Comparison of ENCODE assay signal across 13 cellular contexts in genomic region chr6:25012657-25013056, GRCh38.
DNase-seq lines count a peak whose midpoint lies in the region; ATAC-seq, FAIRE-seq and TF ChIP-seq lines count a peak whose summit lies in the region.
"Had no signal": no experiment of that assay in that cellular context is flagged by ENCODE, and none has a peak within 500 bp of the region (broad histone marks: within the 10 kb centered on the region; RNA-seq: fewer than 3 reads in every experiment).

No MANE protein-coding gene starts in this region.

- H3K27me3 Mint-ChIP-seq in stimulated activated memory B cell treated with anti-CD40 and anti-IgM and Interleukin-4, amounts not matched to agents 10 μg/mL and 1 μg/mL and 100 μg/mL, for 72 hours, result no peaks in the 10 kb centered on the region
- H3K27me3 Mint-ChIP-seq in WTC11 (ENCODE audit: low read depth), result no peaks in the 10 kb centered on the region

- POLR2A ChIA-PET in H1 (lab: Charles Lee; ENCODE audit: partially characterized antibody), result interaction anchor here (2.1 kb wide), 1 partner anchor 157 kb away, joined by 6 read pairs; no protein-coding TSS in a partner anchor
- POLR2A ChIA-PET in WTC11 (lab: Charles Lee), result no interaction called here

- no peak overlapping the region for H4K91ac ChIP-seq in H1 (replicated peaks; ENCODE audit: insufficient read length, low read length)

- no peaks in the 10 kb centered on the region for H4K20me1 ChIP-seq in H1 (replicated peaks in 1 of 2; ENCODE audit: control insufficient read depth in 1 of 2, insufficient read depth in 2 of 2, low read length in 2 of 2)

- no peak for FAIRE-seq in H1 (lab: Jason Lieb, UNC)
- FAIRE-seq: kidney had no signal

- H3K27me3 ChIP-seq in H1 (replicated peaks in 1 of 4; ENCODE audit: control insufficient read depth in 3 of 4, extremely low read depth in 1 of 4, insufficient read depth in 3 of 4, low read length in 3 of 4), result no peaks in the 10 kb centered on the region
- H3K27me3 ChIP-seq: ascending aorta had no signal

- H4K5ac ChIP-seq in H1 (ENCODE audit: insufficient read length, low read depth, low read length), result no peak overlapping the region

- no peaks in the 10 kb centered on the region for H3K79me1 ChIP-seq in H1 (ENCODE audit: low read depth, low read length)

- no peaks in the 10 kb centered on the region for H3K23me2 ChIP-seq in H1 (ENCODE audit: low read depth, low read length)

- H3K9ac ChIP-seq in H1 (replicated peaks in 1 of 4; ENCODE audit: extremely low read depth in 1 of 4, low read depth in 3 of 4, low read length in 3 of 4), result no peak overlapping the region

- no peak overlapping the region for H2BK120ac ChIP-seq in H1 (replicated peaks; ENCODE audit: low read depth, low read length)

- CTCF ChIA-PET in H1 (lab: Charles Lee; ENCODE audit: partially characterized antibody) (interaction anchor here (0.6 to 4.6 kb wide), 21 partner anchors 10 to 561 kb away, joined by 3 to 28 read pairs (median 4); partner anchors contain the start of gene RIPOR2), WTC11 (lab: Charles Lee) (interaction anchor here (0.7 to 8.2 kb wide), 6 partner anchors 22 to 192 kb away, joined by 3 to 156 read pairs (median 8); no protein-coding TSS in a partner anchor)

- H3K36me3 Mint-ChIP-seq in stimulated activated memory B cell treated with anti-CD40 and anti-IgM and Interleukin-4, amounts not matched to agents 10 μg/mL and 1 μg/mL and 100 μg/mL, for 72 hours, result no peaks in the 10 kb centered on the region
- H3K36me3 Mint-ChIP-seq in WTC11, result no peaks in the 10 kb centered on the region

- H3K4me3 ChIP-seq in H1 (ENCODE audit: extremely low read depth in 1 of 4, insufficient read depth in 2 of 4, low read depth in 3 of 4, low read length in 4 of 4), result no peak overlapping the region
- H3K4me3 ChIP-seq: ascending aorta had no signal

- H2BK20ac ChIP-seq in H1 (ENCODE audit: low read length), result no peak overlapping the region

- H3K4ac ChIP-seq in H1 (replicated peaks; ENCODE audit: insufficient read length, low read depth, low read length), result no peak overlapping the region

- no peak for TF ChIP-seq RAD21 in H1 (IDR thresholded peaks at IDR 0.05 in 1 of 2, conservative IDR thresholded peaks at IDR 0.05 in 1 of 2; ENCODE audit: low read depth in 2 of 2, low read length in 2 of 2)

- peaks cover 0 to 9% (median 0%) of the 10 kb centered on the region in 4 experiments; a peak in 4 of 7 replicates for H3K4me1 ChIP-seq in H1 (replicated peaks in 1 of 4; ENCODE audit: control insufficient read depth in 3 of 4, insufficient read depth in 4 of 4, low read length in 3 of 4)

- intact Hi-C loops in posterior cingulate gyrus (cut with DNase I), result no loop called here

- H2AK5ac ChIP-seq in H1 (ENCODE audit: low read depth, low read length), result no peak overlapping the region

- H2BK12ac ChIP-seq in H1 (ENCODE audit: low read depth, low read length), result no peak overlapping the region

- TF ChIP-seq EP300 in H1 (IDR thresholded peaks at IDR 0.05; ENCODE audit: borderline replicate concordance in 1 of 2, low read depth in 2 of 2, low read length in 2 of 2), result no peak

- TF ChIP-seq POLR2A in H1 (IDR thresholded peaks at IDR 0.05; ENCODE audit: control extremely low read depth in 1 of 2, low read depth in 2 of 2, low read length in 2 of 2), result no peak

- no peak overlapping the region for H2BK15ac ChIP-seq in H1 (ENCODE audit: low read length)

- no peak for TF ChIP-seq CTCF in H1 (IDR thresholded peaks at IDR 0.05; ENCODE audit: control extremely low read depth in 1 of 3, insufficient read depth in 1 of 3, low read depth in 1 of 3, low read length in 3 of 3)
- no peak for TF ChIP-seq CTCF in WTC11 (IDR thresholded peaks at IDR 0.05)

- H3K36me3 ChIP-seq in H1 (ENCODE audit: control insufficient read depth in 2 of 4, insufficient read depth in 4 of 4, low read length in 3 of 4), result no peaks in the 10 kb centered on the region
- H3K36me3 ChIP-seq: ascending aorta had no signal

- H3K9me3 Mint-ChIP-seq in stimulated activated memory B cell treated with anti-CD40 and anti-IgM and Interleukin-4, amounts not matched to agents 10 μg/mL and 1 μg/mL and 100 μg/mL, for 72 hours, result no peaks in the 10 kb centered on the region
- no peaks in the 10 kb centered on the region for H3K9me3 Mint-ChIP-seq in WTC11

- no peak overlapping the region for H3K27ac ChIP-seq in H1 (ENCODE audit: low read depth, low read length)
- H3K27ac ChIP-seq: ascending aorta had no signal

- DNase-seq in NK-92 treated with Interleukin-12 subunit alpha and Interleukin-12 subunit beta, amount 100 ng/mL, for 24 hours (lab: John Stamatoyannopoulos, UW), result peak; percentile 38
- DNase-seq in NK-92 (lab: John Stamatoyannopoulos, UW; ENCODE audit: unreplicated experiment), result no peak
- DNase-seq in NCI-H226, result peak; percentile 80
- no peak for DNase-seq in H1 (ENCODE audit: low read depth in 1 of 2, low spot score in 2 of 2)
- no peak for DNase-seq in Kasumi-1 (lab: John Stamatoyannopoulos, UW)
- no peak for DNase-seq in posterior cingulate gyrus
- DNase-seq in WTC11 (ENCODE audit: low spot score), result no peak
- DNase-seq: 8988T, kidney, NCI-H524 treated with DMSO at 0.1 percent for 48 hours had no signal

- no peak for ATAC-seq in stimulated activated memory B cell treated with anti-CD40 and anti-IgM and Interleukin-4, amounts not matched to agents 10 μg/mL and 1 μg/mL and 100 μg/mL, for 72 hours
- no peak for ATAC-seq in WTC11
- ATAC-seq: esophagus mucosa had no signal

- no peak overlapping the region for H2BK5ac ChIP-seq in H1 (ENCODE audit: low read depth, low read length)

- no peak overlapping the region for H3K23ac ChIP-seq in H1 (ENCODE audit: insufficient read length)

- no peaks in the 10 kb centered on the region for H3K9me3 ChIP-seq in H1 (ENCODE audit: insufficient read depth in 2 of 2, low read depth in 1 of 2, low read length in 1 of 2)
- H3K9me3 ChIP-seq: ascending aorta had no signal

- no peak overlapping the region for H4K8ac ChIP-seq in H1 (ENCODE audit: extremely low read depth, insufficient read depth, low read length)

- no peak overlapping the region for H3K4me3 Mint-ChIP-seq in stimulated activated memory B cell treated with anti-CD40 and anti-IgM and Interleukin-4, amounts not matched to agents 10 μg/mL and 1 μg/mL and 100 μg/mL, for 72 hours
- no peak overlapping the region for H3K4me3 Mint-ChIP-seq in WTC11

- H3K4me1 Mint-ChIP-seq in stimulated activated memory B cell treated with anti-CD40 and anti-IgM and Interleukin-4, amounts not matched to agents 10 μg/mL and 1 μg/mL and 100 μg/mL, for 72 hours, result peaks cover 77% of the 10 kb centered on the region
- H3K4me1 Mint-ChIP-seq in WTC11, result peaks cover 19% of the 10 kb centered on the region

- no peak overlapping the region for H3K56ac ChIP-seq in H1 (replicated peaks; ENCODE audit: insufficient read length, low read depth, low read length)

- peak overlapping the region; percentile 68 for H3K27ac Mint-ChIP-seq in stimulated activated memory B cell treated with anti-CD40 and anti-IgM and Interleukin-4, amounts not matched to agents 10 μg/mL and 1 μg/mL and 100 μg/mL, for 72 hours
- no peak overlapping the region for H3K27ac Mint-ChIP-seq in WTC11

- H3K4me2 ChIP-seq in H1 (ENCODE audit: insufficient read depth in 1 of 2, low read depth in 2 of 2, low read length in 2 of 2), result no peak overlapping the region

- H3K14ac ChIP-seq in H1 (ENCODE audit: insufficient read length), result no peak overlapping the region

- WGBS in H1 (ENCODE audit: extremely low coverage in 1 of 2, insufficient coverage in 1 of 2, insufficient read length in 1 of 2, insufficient replicate concordance in 2 of 2, low coverage in 1 of 2, low lambda C conversion rate in 2 of 2, missing lambda C conversion rate in 1 of 2), 2 experiments, result 95% methylated on average over 2 of the region's 2 CpGs; no CpG with 5 or more reads in 1 of the 2 experiments

- H2AFZ ChIP-seq in H1 (ENCODE audit: low read length), result no peak overlapping the region

- no peaks in the 10 kb centered on the region for H3K79me2 ChIP-seq in H1 (ENCODE audit: control insufficient read depth in 1 of 2, insufficient read depth in 2 of 2, low read length in 2 of 2)

- H3K18ac ChIP-seq in H1 (ENCODE audit: extremely low read depth, low read length), result no peak overlapping the region

TF ChIP-seq in H1, 55 proteins besides CTCF, POLR2A, EP300 and RAD21:
- TF ChIP-seq CEBPB (IDR thresholded peaks at IDR 0.05; ENCODE audit: low read depth, low read length) (peak; percentile 10; the same call in 1 of the 2 replicates), MAX (IDR thresholded peaks at IDR 0.05) (no peak)

TF ChIP-seq in WTC11, 78 proteins besides CTCF, POLR2A, EP300 and RAD21 (continues in another document):
- TF ChIP-seq, protein P1, sequence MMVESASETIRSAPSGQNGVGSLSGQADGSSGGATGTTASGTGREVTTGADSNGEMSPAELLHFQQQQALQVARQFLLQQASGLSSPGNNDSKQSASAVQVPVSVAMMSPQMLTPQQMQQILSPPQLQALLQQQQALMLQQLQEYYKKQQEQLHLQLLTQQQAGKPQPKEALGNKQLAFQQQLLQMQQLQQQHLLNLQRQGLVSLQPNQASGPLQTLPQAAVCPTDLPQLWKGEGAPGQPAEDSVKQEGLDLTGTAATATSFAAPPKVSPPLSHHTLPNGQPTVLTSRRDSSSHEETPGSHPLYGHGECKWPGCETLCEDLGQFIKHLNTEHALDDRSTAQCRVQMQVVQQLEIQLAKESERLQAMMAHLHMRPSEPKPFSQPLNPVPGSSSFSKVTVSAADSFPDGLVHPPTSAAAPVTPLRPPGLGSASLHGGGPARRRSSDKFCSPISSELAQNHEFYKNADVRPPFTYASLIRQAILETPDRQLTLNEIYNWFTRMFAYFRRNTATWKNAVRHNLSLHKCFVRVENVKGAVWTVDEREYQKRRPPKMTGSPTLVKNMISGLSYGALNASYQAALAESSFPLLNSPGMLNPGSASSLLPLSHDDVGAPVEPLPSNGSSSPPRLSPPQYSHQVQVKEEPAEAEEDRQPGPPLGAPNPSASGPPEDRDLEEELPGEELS (CRISPR knock-in tag; IDR thresholded peaks at IDR 0.05), result no peak
- no peak for TF ChIP-seq NFATC4 (CRISPR knock-in tag; IDR thresholded peaks at IDR 0.05)
- TF ChIP-seq E2F1 (CRISPR knock-in tag; IDR thresholded peaks at IDR 0.05), result no peak
- TF ChIP-seq ZNF317 (CRISPR knock-in tag; IDR thresholded peaks at IDR 0.05; ENCODE audit: borderline replicate concordance, low read depth), result no peak
- no peak for TF ChIP-seq JAZF1 (CRISPR knock-in tag; IDR thresholded peaks at IDR 0.05)
- no peak for TF ChIP-seq NR3C1 (CRISPR knock-in tag; conservative IDR thresholded peaks at IDR 0.05; ENCODE audit: low read depth)
- TF ChIP-seq SMAD3 (CRISPR knock-in tag; IDR thresholded peaks at IDR 0.05; ENCODE audit: borderline replicate concordance), result no peak

Comparison
In these comparisons a context has a peak if more than half of its experiments do, and no peak if none do; other contexts are left out.
1. DNase-seq: peak in NK-92 treated with Interleukin-12 subunit alpha and Interleukin-12 subunit beta, amount 100 ng/mL, for 24 hours (single experiment) and NCI-H226 (single experiment); none in NK-92 (single experiment), H1 (0 of 2), Kasumi-1 (0 of 2), posterior cingulate gyrus (0 of 10) and WTC11 (single experiment).